In the genomic region with DNA sequence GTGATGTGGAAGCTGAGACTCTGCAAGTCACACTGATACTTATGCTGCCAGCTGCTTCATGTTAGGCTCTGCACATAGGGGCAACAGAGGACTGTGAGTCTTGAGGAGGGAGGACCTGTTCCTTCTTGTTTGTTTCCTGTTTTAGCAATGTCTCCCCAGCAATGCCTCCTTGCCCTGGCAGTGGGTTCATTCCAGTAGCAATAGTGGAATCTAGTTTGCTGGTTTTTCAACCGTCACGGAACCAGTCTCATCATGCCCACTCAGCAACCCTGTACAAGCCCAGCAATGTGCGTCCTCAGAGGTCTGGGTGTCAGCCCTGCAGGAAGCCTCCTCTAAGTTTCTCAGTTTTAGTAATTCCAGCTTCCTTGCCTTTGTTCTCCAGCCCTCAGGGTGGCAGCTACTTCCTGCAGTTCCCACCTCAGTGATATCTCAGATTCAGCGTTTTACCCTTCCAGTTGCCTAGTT, we compare ENCODE assay signal across 10 cellular contexts. TPM values are rescaled to one million over a fixed set of nuclear protein-coding genes. Genes with fewer than 3 reads are reported as not detected.
DNase-seq lines count a peak whose midpoint lies in the region; ATAC-seq and TF ChIP-seq lines count a peak whose summit lies in the region.
"Had no signal": no experiment of that assay in that cellular context is flagged by ENCODE, and none has a peak within 500 bp of the region (broad histone marks: within the 10 kb centered on the region; RNA-seq: fewer than 3 reads in every experiment).

No MANE protein-coding gene starts in this region.

- H3K4me2 ChIP-seq in HCT116 (ENCODE audit: low read length) = peak overlapping the region; percentile 25; the same call in 1 of the 2 replicates

- no peak for ATAC-seq in HCT116
- ATAC-seq in T-helper 17 cell = peak; percentile 26
- no peak for ATAC-seq in GM18502 (IDR thresholded peaks at IDR 0.05; ENCODE audit: poor library complexity, unreplicated experiment)
- no peak for ATAC-seq in GM21786 (IDR thresholded peaks at IDR 0.05; ENCODE audit: unreplicated experiment)
- ATAC-seq in GM21723 (IDR thresholded peaks at IDR 0.05; ENCODE audit: unreplicated experiment) = no peak

- H3K9me3 Mint-ChIP-seq in endodermal cell = no peaks in the 10 kb centered on the region

- 29 to 66% methylated on average over 2 to 4 of the region's 4 CpGs for WGBS in endodermal cell (ENCODE audit: insufficient coverage in 1 of 2, insufficient read length in 1 of 2), 2 experiments

- no peak overlapping the region for H2AFZ ChIP-seq in HCT116 (ENCODE audit: low read depth, low read length, poor library complexity, severe bottlenecking)

- DNase-seq in HCT116 (ENCODE audit: low read depth, low spot score) (no peak), T-helper 17 cell (no peak), endodermal cell (peak; percentile 64), putamen (ENCODE audit: low spot score) (peak; percentile 26), foreskin fibroblast (no peak)
- DNase-seq: glutamatergic neuron, OCI-M1 had no signal

- no peak for TF ChIP-seq RAD21 in HCT116 (IDR thresholded peaks at IDR 0.05; ENCODE audit: low read depth)

- H3K27ac Mint-ChIP-seq in T-helper 17 cell = no peak overlapping the region
- peak overlapping the region; percentile 41 for H3K27ac Mint-ChIP-seq in endodermal cell

- no peaks in the 10 kb centered on the region for H4K20me1 ChIP-seq in HCT116 (ENCODE audit: insufficient read depth)

- H3K4me1 Mint-ChIP-seq in T-helper 17 cell (peaks cover 38% of the 10 kb centered on the region), endodermal cell (peaks cover 34% of the 10 kb centered on the region)

- no peak for TF ChIP-seq POLR2A in HCT116 (IDR thresholded peaks at IDR 0.05; ENCODE audit: borderline replicate concordance, extremely low read depth, insufficient read depth, insufficient read length)

- H3K4me1 ChIP-seq in HCT116 (ENCODE audit: control insufficient read depth in 1 of 2, insufficient read depth in 2 of 2, low read length in 2 of 2) = peaks cover 35 to 67% of the 10 kb centered on the region in 2 experiments
- peaks cover 10% of the 10 kb centered on the region for H3K4me1 ChIP-seq in endodermal cell (ENCODE audit: control insufficient read depth, insufficient read depth, low read length)

- POLR2A ChIA-PET in HCT116 (lab: Charles Lee) = no interaction called here

- H3K9me3 ChIP-seq in HCT116 (ENCODE audit: control insufficient read depth in 1 of 2, insufficient read depth in 1 of 2, low read depth in 1 of 2, low read length in 2 of 2) (no peaks in the 10 kb centered on the region), T-helper 17 cell (ENCODE audit: control insufficient read depth, low read length, poor library complexity, severe bottlenecking) (no peaks in the 10 kb centered on the region), endodermal cell (ENCODE audit: control insufficient read depth, low read length) (no peaks in the 10 kb centered on the region)

- H3K79me2 ChIP-seq in HCT116 (ENCODE audit: insufficient read depth, low read length) = no peaks in the 10 kb centered on the region

- RAD21 ChIA-PET in HCT116 (lab: Charles Lee; ENCODE audit: low non-redundant PET in 1 of 2, low total read pairs in 2 of 2, uncharacterized antibody in 2 of 2, unreplicated experiment in 2 of 2) = no interaction called here

- no peak overlapping the region for H3K9ac ChIP-seq in HCT116 (ENCODE audit: low read length)
- H3K9ac ChIP-seq in endodermal cell (ENCODE audit: extremely low read depth, low read length, poor library complexity, severe bottlenecking) = no peak overlapping the region

- no peaks in the 10 kb centered on the region for H3K9me2 ChIP-seq in HCT116 (ENCODE audit: insufficient read depth)

- no peaks in the 10 kb centered on the region for H3K36me3 Mint-ChIP-seq in T-helper 17 cell (ENCODE audit: low read depth)
- H3K36me3 Mint-ChIP-seq in endodermal cell (ENCODE audit: low read depth) = no peaks in the 10 kb centered on the region

- CTCF ChIA-PET in HCT116 (lab: Charles Lee) = no interaction called here

- H3K4me3 Mint-ChIP-seq in T-helper 17 cell (no peak overlapping the region), endodermal cell (no peak overlapping the region)

- H3K27ac ChIP-seq in HCT116 (ENCODE audit: low read depth, low read length) = no peak overlapping the region
- H3K27ac ChIP-seq in endodermal cell (ENCODE audit: low read depth, low read length) = no peak overlapping the region

- intact Hi-C loops in HCT116 (cut with micrococcal nuclease) = no loop called here

- H3K4me3 ChIP-seq in HCT116 (replicated peaks in 1 of 2; ENCODE audit: low read depth in 1 of 2, low read length in 2 of 2) (no peak overlapping the region), endodermal cell (ENCODE audit: low read length) (no peak overlapping the region), foreskin fibroblast (ENCODE audit: low read depth in 1 of 2, low read length in 2 of 2) (no peak overlapping the region)

- BruUV-seq in HCT116 (replicated peaks; lab: Mats Ljungman, UMichigan) = no TSS peak

- H3K27me3 Mint-ChIP-seq in T-helper 17 cell = peaks cover 35% of the 10 kb centered on the region
- H3K27me3 Mint-ChIP-seq in endodermal cell (ENCODE audit: insufficient read depth) = peaks cover 3% of the 10 kb centered on the region

- H3K27me3 ChIP-seq in HCT116 (ENCODE audit: insufficient read depth, low read length) (no peaks in the 10 kb centered on the region), endodermal cell (ENCODE audit: control insufficient read depth, insufficient read depth, low read length, poor library complexity, severe bottlenecking) (no peaks in the 10 kb centered on the region)

- H3K36me3 ChIP-seq in HCT116 (ENCODE audit: control insufficient read depth in 1 of 2, insufficient read depth in 2 of 2, low read length in 2 of 2) (no peaks in the 10 kb centered on the region), endodermal cell (ENCODE audit: control insufficient read depth, insufficient read depth, low read length) (no peaks in the 10 kb centered on the region)

- TF ChIP-seq CTCF in HCT116 (IDR thresholded peaks at IDR 0.05 in 2 of 3, conservative IDR thresholded peaks at IDR 0.05 in 1 of 3; ENCODE audit: borderline replicate concordance in 1 of 3, insufficient read depth in 1 of 3, low read depth in 2 of 3, low read length in 2 of 3) (no peak), endodermal cell (conservative IDR thresholded peaks at IDR 0.05) (no peak), foreskin fibroblast (IDR thresholded peaks at IDR 0.05; ENCODE audit: low read depth, low read length) (no peak)

TF ChIP-seq in HCT116, 20 proteins besides CTCF, POLR2A, EP300 and RAD21:
- TF ChIP-seq JUND (IDR thresholded peaks at IDR 0.05) (no peak), EGR1 (IDR thresholded peaks at IDR 0.05; ENCODE audit: low read depth) (no peak), FOSL1 (IDR thresholded peaks at IDR 0.05; ENCODE audit: low read depth) (no peak), TCF7L2 (IDR thresholded peaks at IDR 0.05; ENCODE audit: borderline replicate concordance, extremely low read depth, insufficient read depth, insufficient read length) (no peak), YY1 (IDR thresholded peaks at IDR 0.05; ENCODE audit: extremely low read depth, insufficient replicate concordance, low read depth, low read length) (no peak), POLR2AphosphoS5 (IDR thresholded peaks at IDR 0.05; ENCODE audit: low read depth, low read length) (no peak), CEBPB (IDR thresholded peaks at IDR 0.05; ENCODE audit: low read depth) (no peak), SP1 (IDR thresholded peaks at IDR 0.05; ENCODE audit: low read depth) (no peak), ELF1 (IDR thresholded peaks at IDR 0.05; ENCODE audit: borderline replicate concordance, low read depth) (no peak), SRF (IDR thresholded peaks at IDR 0.05; ENCODE audit: low read depth) (no peak), SIN3A (IDR thresholded peaks at IDR 0.05; ENCODE audit: low read depth) (no peak)
- TF ChIP-seq, protein P1, sequence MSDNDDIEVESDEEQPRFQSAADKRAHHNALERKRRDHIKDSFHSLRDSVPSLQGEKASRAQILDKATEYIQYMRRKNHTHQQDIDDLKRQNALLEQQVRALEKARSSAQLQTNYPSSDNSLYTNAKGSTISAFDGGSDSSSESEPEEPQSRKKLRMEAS (IDR thresholded peaks at IDR 0.05) = no peak
- TF ChIP-seq, protein P2, sequence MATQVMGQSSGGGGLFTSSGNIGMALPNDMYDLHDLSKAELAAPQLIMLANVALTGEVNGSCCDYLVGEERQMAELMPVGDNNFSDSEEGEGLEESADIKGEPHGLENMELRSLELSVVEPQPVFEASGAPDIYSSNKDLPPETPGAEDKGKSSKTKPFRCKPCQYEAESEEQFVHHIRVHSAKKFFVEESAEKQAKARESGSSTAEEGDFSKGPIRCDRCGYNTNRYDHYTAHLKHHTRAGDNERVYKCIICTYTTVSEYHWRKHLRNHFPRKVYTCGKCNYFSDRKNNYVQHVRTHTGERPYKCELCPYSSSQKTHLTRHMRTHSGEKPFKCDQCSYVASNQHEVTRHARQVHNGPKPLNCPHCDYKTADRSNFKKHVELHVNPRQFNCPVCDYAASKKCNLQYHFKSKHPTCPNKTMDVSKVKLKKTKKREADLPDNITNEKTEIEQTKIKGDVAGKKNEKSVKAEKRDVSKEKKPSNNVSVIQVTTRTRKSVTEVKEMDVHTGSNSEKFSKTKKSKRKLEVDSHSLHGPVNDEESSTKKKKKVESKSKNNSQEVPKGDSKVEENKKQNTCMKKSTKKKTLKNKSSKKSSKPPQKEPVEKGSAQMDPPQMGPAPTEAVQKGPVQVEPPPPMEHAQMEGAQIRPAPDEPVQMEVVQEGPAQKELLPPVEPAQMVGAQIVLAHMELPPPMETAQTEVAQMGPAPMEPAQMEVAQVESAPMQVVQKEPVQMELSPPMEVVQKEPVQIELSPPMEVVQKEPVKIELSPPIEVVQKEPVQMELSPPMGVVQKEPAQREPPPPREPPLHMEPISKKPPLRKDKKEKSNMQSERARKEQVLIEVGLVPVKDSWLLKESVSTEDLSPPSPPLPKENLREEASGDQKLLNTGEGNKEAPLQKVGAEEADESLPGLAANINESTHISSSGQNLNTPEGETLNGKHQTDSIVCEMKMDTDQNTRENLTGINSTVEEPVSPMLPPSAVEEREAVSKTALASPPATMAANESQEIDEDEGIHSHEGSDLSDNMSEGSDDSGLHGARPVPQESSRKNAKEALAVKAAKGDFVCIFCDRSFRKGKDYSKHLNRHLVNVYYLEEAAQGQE (IDR thresholded peaks at IDR 0.05; ENCODE audit: low read depth) = no peak
- TF ChIP-seq, protein P3, sequence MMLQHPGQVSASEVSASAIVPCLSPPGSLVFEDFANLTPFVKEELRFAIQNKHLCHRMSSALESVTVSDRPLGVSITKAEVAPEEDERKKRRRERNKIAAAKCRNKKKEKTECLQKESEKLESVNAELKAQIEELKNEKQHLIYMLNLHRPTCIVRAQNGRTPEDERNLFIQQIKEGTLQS (IDR thresholded peaks at IDR 0.05) = no peak
TF ChIP-seq in HCT116: peak in this region for 0.

RNA-seq across cellular contexts. Expression of a gene that starts 20.5 kb away (rescaled TPM):
- total RNA-seq in HCT116 (2021; ENCODE audit: unreplicated experiment) (0.12 TPM), T-helper 17 cell (not detected), endodermal cell (under 1 TPM in 1 of 2 donors, not detected in 1; 0.24 TPM)
- 0.08 and 0.09 TPM in 2 replicates for polyA plus RNA-seq in HCT116 (2012)
- polyA plus RNA-seq in endodermal cell (2013, experiment 1 of 2) = not detected
- 0.04 TPM for polyA plus RNA-seq in endodermal cell (2013, experiment 2 of 2)

Comparison
In these comparisons a context has a peak if more than half of its experiments do, and no peak if none do; other contexts are left out.
1. DNase-seq: peak in endodermal cell (single experiment) and putamen (single experiment); none in HCT116 (single experiment), T-helper 17 cell (0 of 3) and foreskin fibroblast (0 of 2).